18 cellular contexts compared by ENCODE assay signal in genomic region chr16:31184888-31185287, GRCh38. TPM values are rescaled to one million over a fixed set of nuclear protein-coding genes. Genes with fewer than 3 reads are reported as not detected.
DNase-seq lines count a peak whose midpoint lies in the region; ATAC-seq and TF ChIP-seq lines count a peak whose summit lies in the region.
"Had no signal": no experiment of that assay in that cellular context is flagged by ENCODE, and none has a peak within 500 bp of the region (broad histone marks: within the 10 kb centered on the region; RNA-seq: fewer than 3 reads in every experiment).

No MANE protein-coding gene starts in this region.

- peak overlapping the region; percentile 100 for H3K27ac Mint-ChIP-seq in activated T-cell treated with anti-CD3 and anti-CD28 coated beads, Interleukin-2, amount 50 U/mL, for 24 hours
- peak overlapping the region; percentile 99 for H3K27ac Mint-ChIP-seq in T-helper 17 cell
- peak overlapping the region; percentile 100 for H3K27ac Mint-ChIP-seq in dendritic cell treated with granulocyte-macrophage colony-stimulating factor and Interleukin-4, amounts not matched to agents 40 ng/mL and 50 ng/mL, for 4 days

- peak overlapping the region; percentile 96 for H3K4me3 Mint-ChIP-seq in activated T-cell treated with anti-CD3 and anti-CD28 coated beads, Interleukin-2, amount 50 U/mL, for 24 hours
- peak overlapping the region; percentile 56 for H3K4me3 Mint-ChIP-seq in T-helper 17 cell
- peak overlapping the region; percentile 46 for H3K4me3 Mint-ChIP-seq in dendritic cell treated with granulocyte-macrophage colony-stimulating factor and Interleukin-4, amounts not matched to agents 40 ng/mL and 50 ng/mL, for 4 days

- H3K27me3 Mint-ChIP-seq in activated T-cell treated with anti-CD3 and anti-CD28 coated beads, Interleukin-2, amount 50 U/mL, for 24 hours = no peaks in the 10 kb centered on the region
- no peaks in the 10 kb centered on the region for H3K27me3 Mint-ChIP-seq in T-helper 17 cell
- no peaks in the 10 kb centered on the region for H3K27me3 Mint-ChIP-seq in dendritic cell treated with granulocyte-macrophage colony-stimulating factor and Interleukin-4, amounts not matched to agents 40 ng/mL and 50 ng/mL, for 4 days

- ATAC-seq in T-helper 17 cell (no peak), HG03196 (IDR thresholded peaks at IDR 0.05; ENCODE audit: unreplicated experiment) (no peak)
- ATAC-seq: body of pancreas, left colon had no signal

- DNase-seq in activated T-cell treated with anti-CD3 and anti-CD28 coated beads, Interleukin-2, amount 50 U/mL, for 24 hours = no peak
- DNase-seq in activated T-cell treated with anti-CD3 and anti-CD28 coated beads for 4 hours (no peak), T-helper 17 cell (no peak), spleen (peak; percentile 63), NCI-H2196 treated with DMSO at 0.1 percent for 48 hours (lab: John Stamatoyannopoulos, UW; ENCODE audit: unreplicated experiment) (no peak), NCI-H2107 treated with DMSO at 0.1 percent for 48 hours (lab: John Stamatoyannopoulos, UW; ENCODE audit: unreplicated experiment) (no peak)
- DNase-seq: activated CD8-positive, alpha-beta memory T cell treated with anti-CD3 and anti-CD28 coated beads, Interleukin-2, amount 50 U/mL, for 4 hours; body of pancreas; COR-L47; dorsolateral prefrontal cortex; hippocampal formation; Kasumi-1; left colon; NCI-H510A treated with DMSO at 0.1 percent for 48 hours had no signal

- peaks cover 36 to 91% (median 65%) of the 10 kb centered on the region in 6 donors for H3K4me1 ChIP-seq in spleen

- peaks cover 99% of the 10 kb centered on the region for H3K36me3 Mint-ChIP-seq in activated T-cell treated with anti-CD3 and anti-CD28 coated beads, Interleukin-2, amount 50 U/mL, for 24 hours (ENCODE audit: low read depth)
- H3K36me3 Mint-ChIP-seq in T-helper 17 cell (ENCODE audit: low read depth) = peaks cover 22% of the 10 kb centered on the region
- H3K36me3 Mint-ChIP-seq in dendritic cell treated with granulocyte-macrophage colony-stimulating factor and Interleukin-4, amounts not matched to agents 40 ng/mL and 50 ng/mL, for 4 days (ENCODE audit: low read depth) = peaks cover 100% of the 10 kb centered on the region

- peaks cover 3 to 81% (median 76%) of the 10 kb centered on the region in 6 donors for H3K36me3 ChIP-seq in spleen

- H3K4me1 Mint-ChIP-seq in activated T-cell treated with anti-CD3 and anti-CD28 coated beads, Interleukin-2, amount 50 U/mL, for 24 hours (ENCODE audit: low read depth) = peaks cover 76% of the 10 kb centered on the region
- H3K4me1 Mint-ChIP-seq in T-helper 17 cell = peaks cover 68% of the 10 kb centered on the region
- peaks cover 83% of the 10 kb centered on the region for H3K4me1 Mint-ChIP-seq in dendritic cell treated with granulocyte-macrophage colony-stimulating factor and Interleukin-4, amounts not matched to agents 40 ng/mL and 50 ng/mL, for 4 days (ENCODE audit: low read depth)

- H3K9me3 Mint-ChIP-seq in activated T-cell treated with anti-CD3 and anti-CD28 coated beads, Interleukin-2, amount 50 U/mL, for 24 hours = no peaks in the 10 kb centered on the region
- H3K9me3 Mint-ChIP-seq in dendritic cell treated with granulocyte-macrophage colony-stimulating factor and Interleukin-4, amounts not matched to agents 40 ng/mL and 50 ng/mL, for 4 days = no peaks in the 10 kb centered on the region

- H3K9me3 ChIP-seq in T-helper 17 cell (ENCODE audit: control insufficient read depth, low read length, poor library complexity, severe bottlenecking) (no peaks in the 10 kb centered on the region), spleen (no peaks in the 10 kb centered on the region)
- H3K9me3 ChIP-seq: body of pancreas had no signal

- TF ChIP-seq POLR2A in spleen (IDR thresholded peaks at IDR 0.05) = no peak

- 89 to 96% (median 95%) methylated on average over 14 of the region's 14 CpGs for WGBS in spleen, 5 donors

- no peaks in the 10 kb centered on the region for H3K27me3 ChIP-seq in spleen (replicated peaks in 1 of 7)
- H3K27me3 ChIP-seq: body of pancreas, dorsolateral prefrontal cortex had no signal

- no peak for TF ChIP-seq CTCF in spleen (IDR thresholded peaks at IDR 0.05 in 8 of 11, conservative IDR thresholded peaks at IDR 0.05 in 3 of 11)

- no peak overlapping the region for H3K27ac ChIP-seq in spleen
- H3K27ac ChIP-seq: body of pancreas, dorsolateral prefrontal cortex had no signal

- intact Hi-C loops in dendritic cell treated with granulocyte-macrophage colony-stimulating factor and Interleukin-4, amounts not matched to agents 40 ng/mL and 50 ng/mL, for 4 days (cut with micrococcal nuclease) = loop anchor here (10.0 kb wide), 1 partner anchor 170 kb away; the partner anchor contains the start of gene ITGAX
- intact Hi-C loops in spleen (cut with DNase I; ENCODE audit: low total_unique reads) = no loop called here

- no peak overlapping the region for H3K4me3 ChIP-seq in spleen
- H3K4me3 ChIP-seq: body of pancreas, dorsolateral prefrontal cortex had no signal

RNA-seq across cellular contexts. Expression of gene FUS, which starts 4.9 kb away (rescaled TPM):
- total RNA-seq in T-helper 17 cell = 100 to 1,000 TPM; 910 to 947 TPM
- 100 to 1,000 TPM; 119 to 474 (median 284) TPM for total RNA-seq in spleen
- polyA plus RNA-seq in spleen = 100 to 1,000 TPM; 225 to 694 (median 516) TPM

RNA-seq across cellular contexts. Expression of gene PYCARD, which starts 17.7 kb away (rescaled TPM):
- total RNA-seq in T-helper 17 cell (10 to 100 TPM; 17.9 to 22.1 TPM), spleen (100 to 1,000 TPM in 2 of 7 donors, 10 to 100 TPM in 5; 68.0 to 135 (median 90.1) TPM)
- 100 to 1,000 TPM; 109 to 117 (median 114) TPM for polyA plus RNA-seq in spleen

RNA-seq across cellular contexts. Expression of gene TRIM72, which starts 29.0 kb away (rescaled TPM):
- total RNA-seq in T-helper 17 cell (under 1 TPM; 0.08 to 0.17 TPM), spleen (under 1 TPM in 4 of 7 donors, not detected in 3; 0.05 to 0.26 (median 0.15) TPM)
- polyA plus RNA-seq in spleen = under 1 TPM; 0.06 to 0.15 (median 0.09) TPM
- total RNA-seq: body of pancreas, fibroblast of lung, left colon had no signal
- polyA plus RNA-seq: fibroblast of lung had no signal

RNA-seq across cellular contexts. Expression of gene PYDC1, which starts 32.0 kb away (rescaled TPM):
- total RNA-seq in T-helper 17 cell = not detected
- total RNA-seq in spleen = not detected
- polyA plus RNA-seq in spleen = 1 to 10 TPM in 1 of 3 donors, under 1 TPM in 1, not detected in 1; 0.72 to 2.7 TPM
- total RNA-seq: body of pancreas, fibroblast of lung, left colon, OCI-LY7 had no signal
- polyA plus RNA-seq: fibroblast of lung had no signal

RNA-seq across cellular contexts. Expression of gene PRSS36, which starts 35.0 kb away (rescaled TPM):
- total RNA-seq in T-helper 17 cell (under 1 TPM; 0.10 to 0.47 TPM), spleen (1 to 10 TPM in 4 of 7 donors, under 1 TPM in 2, not detected in 1; 0.70 to 2.0 (median 1.3) TPM)
- 1 to 10 TPM; 1.5 to 2.6 (median 2.0) TPM for polyA plus RNA-seq in spleen
- total RNA-seq: OCI-LY7 had no signal

Comparison
In these comparisons a context has a peak if more than half of its experiments do, and no peak if none do; other contexts are left out.
1. H3K4me3 Mint-ChIP-seq: peak in every context shown above with its lines; median percentile 96 in activated T-cell treated with anti-CD3 and anti-CD28 coated beads, Interleukin-2, amount 50 U/mL, for 24 hours; 56 in T-helper 17 cell; 46 in dendritic cell treated with granulocyte-macrophage colony-stimulating factor and Interleukin-4, amounts not matched to agents 40 ng/mL and 50 ng/mL, for 4 days.